In the genomic region with DNA sequence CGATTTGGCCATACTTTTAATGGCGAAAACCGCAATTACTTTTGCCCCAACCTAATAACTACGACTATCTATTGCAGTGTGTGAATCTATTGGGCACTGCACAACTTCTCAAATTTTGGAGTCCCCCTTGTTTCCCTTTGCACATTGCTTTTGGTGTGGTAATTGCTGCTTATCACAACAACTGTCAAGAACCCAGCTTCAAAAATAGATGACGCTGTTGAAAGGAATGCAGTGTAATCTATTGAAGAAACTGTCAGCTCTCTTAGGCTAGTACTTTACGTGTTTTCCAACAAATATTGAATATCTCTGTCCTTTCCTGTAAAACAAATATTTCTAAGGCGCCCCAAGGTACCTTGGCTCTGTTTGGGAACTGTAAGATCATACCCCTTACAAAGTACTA, we compare ENCODE assay signal across 20 cellular contexts.
DNase-seq lines count a peak whose midpoint lies in the region; ATAC-seq and TF ChIP-seq lines count a peak whose summit lies in the region.
"Had no signal": no experiment of that assay in that cellular context is flagged by ENCODE, and none has a peak within 500 bp of the region (broad histone marks: within the 10 kb centered on the region; RNA-seq: fewer than 3 reads in every experiment).

No MANE protein-coding gene starts in this region.

- H3K4me2 ChIP-seq in mesendoderm (ENCODE audit: low read length), result no peak overlapping the region

- no peak overlapping the region for H3K18ac ChIP-seq in mesendoderm (ENCODE audit: low read length)

- H3K4me3 ChIP-seq in epithelial cell of esophagus (ENCODE audit: low read length) (no peak overlapping the region), mesendoderm (ENCODE audit: low read length) (no peak overlapping the region)
- H3K4me3 ChIP-seq: stomach, upper lobe of left lung had no signal

- H3K79me1 ChIP-seq in mesendoderm (ENCODE audit: low read length), result no peaks in the 10 kb centered on the region

- TF ChIP-seq CTCF in epithelial cell of esophagus (IDR thresholded peaks at IDR 0.05; ENCODE audit: insufficient read depth, low read depth, low read length, missing control alignments), result no peak

- WGBS in mesendoderm (ENCODE audit: extremely low coverage, insufficient coverage, low lambda C conversion rate), result no CpG with 5 or more reads among the region's 7 CpGs

- H3K27ac ChIP-seq in mesendoderm (ENCODE audit: low read depth, low read length), result no peak overlapping the region
- H3K27ac ChIP-seq: neutrophil, stomach, upper lobe of left lung had no signal

- no peak overlapping the region for H2BK5ac ChIP-seq in mesendoderm (ENCODE audit: low read length)

- DNase-seq in Daoy (ENCODE audit: low read depth) (peak; percentile 13), NCI-H226 (peak; percentile 92), epithelial cell of esophagus (ENCODE audit: low read depth) (peak; percentile 48), mesendoderm (peak; percentile 38), DMS79 (lab: John Stamatoyannopoulos, UW) (no peak)
- DNase-seq: activated T-cell treated with anti-CD3 and anti-CD28 coated beads, Interleukin-2, amount 50 U/mL, for 72 hours; CD4-positive, alpha-beta T cell; effector memory CD4-positive, alpha-beta T cell; kidney glomerular epithelial cell; NCI-H1436; SHP77 treated with DMSO at 0.1 percent for 48 hours; stimulated activated CD4-positive, alpha-beta T cell treated with anti-CD3 and anti-CD28 coated beads, Interleukin-2, amount 100 ng/mL, for 24 hours; stomach; T-helper 2 cell; upper lobe of left lung had no signal

- H3K36me3 ChIP-seq in mesendoderm (ENCODE audit: control insufficient read depth, insufficient read depth, low read length), result no peaks in the 10 kb centered on the region
- H3K36me3 ChIP-seq: neutrophil, stomach, upper lobe of left lung had no signal

- H3K4me1 ChIP-seq in mesendoderm (ENCODE audit: control insufficient read depth, low read depth, low read length), result no peaks in the 10 kb centered on the region
- H3K4me1 ChIP-seq: stomach, upper lobe of left lung had no signal

- H3K4ac ChIP-seq in mesendoderm (ENCODE audit: low read depth, low read length), result no peak overlapping the region

- no peak overlapping the region for H3K9ac ChIP-seq in mesendoderm (ENCODE audit: low read length)

- no peaks in the 10 kb centered on the region for H3K79me2 ChIP-seq in mesendoderm (ENCODE audit: control insufficient read depth, insufficient read depth, low read length)

- no peaks in the 10 kb centered on the region for H3K27me3 ChIP-seq in mesendoderm (ENCODE audit: insufficient read depth, low read length, poor library complexity)
- H3K27me3 ChIP-seq: neutrophil, stomach, upper lobe of left lung had no signal

- ATAC-seq in GM19397 (IDR thresholded peaks at IDR 0.05; ENCODE audit: unreplicated experiment) (no peak), HG03442 (IDR thresholded peaks at IDR 0.05; ENCODE audit: unreplicated experiment) (no peak), HG02571 (IDR thresholded peaks at IDR 0.05; ENCODE audit: unreplicated experiment) (no peak)
- ATAC-seq: activated T-cell treated with anti-CD3 and anti-CD28 coated beads, Interleukin-2, amount 50 U/mL, for 72 hours; WTC11 had no signal

- H3K56ac ChIP-seq in mesendoderm (ENCODE audit: low read length), result no peak overlapping the region

- H4K5ac ChIP-seq in mesendoderm (ENCODE audit: low read length), result no peak overlapping the region

- no peak overlapping the region for H3K23ac ChIP-seq in mesendoderm (ENCODE audit: low read length)

- no peak overlapping the region for H2BK15ac ChIP-seq in mesendoderm (replicated peaks; ENCODE audit: low read depth)

- no peak overlapping the region for H2AK5ac ChIP-seq in mesendoderm (ENCODE audit: low read length)

- no peak overlapping the region for H2BK120ac ChIP-seq in mesendoderm (ENCODE audit: low read depth, low read length)

- no peak overlapping the region for H4K8ac ChIP-seq in mesendoderm (ENCODE audit: low read depth, low read length)
